Comparison of ENCODE assay signal across 8 cellular contexts in genomic region chr2:127749537-127749936, GRCh38. TPM values are rescaled to one million over a fixed set of nuclear protein-coding genes. Genes with fewer than 3 reads are reported as not detected.
A peak's percentile ranks its signal among the peaks of the same experiment; 100 is the strongest.
DNase-seq lines count a peak whose midpoint lies in the region; ATAC-seq and TF ChIP-seq lines count a peak whose summit lies in the region.
"Not testable (repeated sequence)": the region's sequence is repeated elsewhere in the genome, so short reads cannot be mapped to it uniquely, and the experiment has no call there.

No MANE protein-coding gene starts in this region.

- 61 to 66% methylated on average over 5 of the region's 5 CpGs for WGBS in upper lobe of left lung, 2 donors

- not testable (repeated sequence) for H3K4me1 ChIP-seq in upper lobe of left lung

- H3K4me3 ChIP-seq in fibroblast of pulmonary artery (replicated peaks; ENCODE audit: low read depth, low read length); upper lobe of left lung: not testable (repeated sequence)

- H3K27ac ChIP-seq in upper lobe of left lung = peak overlapping the region in 1 of 4 donors; percentile 35

- TF ChIP-seq EP300 in upper lobe of left lung (IDR thresholded peaks at IDR 0.05) = not testable (repeated sequence)

- CTCF ChIA-PET in activated naive CD4-positive, alpha-beta T cell treated with anti-CD3 and anti-CD28 coated beads, Interleukin-2, amount 10 ng/mL, durations not matched to agents 7 days and 5 days (lab: Charles Lee) = interaction anchor here (1.1 to 1.5 kb wide), 2 partner anchors 11 to 61 kb away, joined by 3 read pairs; partner anchors contain the start of gene WDR33

- ATAC-seq in GM18498 (IDR thresholded peaks at IDR 0.05; ENCODE audit: unreplicated experiment) (peak; percentile 99), GM19438 (IDR thresholded peaks at IDR 0.05; ENCODE audit: low read depth, unreplicated experiment) (peak; percentile 93), HG02642 (IDR thresholded peaks at IDR 0.05; ENCODE audit: poor library complexity, unreplicated experiment) (peak; percentile 97), HG03342 (IDR thresholded peaks at IDR 0.05; ENCODE audit: unreplicated experiment) (peak; percentile 98), upper lobe of left lung (ENCODE audit: low FRiP score in 2 of 2) (peak; percentile 57 to 63)

- DNase-seq in NOMO-1 (lab: John Stamatoyannopoulos, UW; ENCODE audit: unreplicated experiment in 2 of 2) (peak; percentile 31 to 82), fibroblast of pulmonary artery (ENCODE audit: low read depth) (peak; percentile 65), upper lobe of left lung (peak in 1 of 2 donors; percentile 23)
- not testable (repeated sequence) for DNase-seq in activated naive CD4-positive, alpha-beta T cell treated with anti-CD3 and anti-CD28 coated beads, Interleukin-2, amount 10 ng/mL, durations not matched to agents 7 days and 5 days

- H3K9me3 ChIP-seq in upper lobe of left lung = not testable (repeated sequence)

- H3K36me3 Mint-ChIP-seq in activated naive CD4-positive, alpha-beta T cell treated with anti-CD3 and anti-CD28 coated beads, Interleukin-2, amount 10 ng/mL, durations not matched to agents 7 days and 5 days = peaks cover 33% of the 10 kb centered on the region

- TF ChIP-seq POLR2A in upper lobe of left lung (IDR thresholded peaks at IDR 0.05) = not testable (repeated sequence)

- H3K9me3 Mint-ChIP-seq in activated naive CD4-positive, alpha-beta T cell treated with anti-CD3 and anti-CD28 coated beads, Interleukin-2, amount 10 ng/mL, durations not matched to agents 7 days and 5 days = not testable (repeated sequence)

- H3K27me3 Mint-ChIP-seq in activated naive CD4-positive, alpha-beta T cell treated with anti-CD3 and anti-CD28 coated beads, Interleukin-2, amount 10 ng/mL, durations not matched to agents 7 days and 5 days = not testable (repeated sequence)

- not testable (repeated sequence) for H3K27me3 ChIP-seq in upper lobe of left lung

- peak overlapping the region; percentile 28 for H3K27ac Mint-ChIP-seq in activated naive CD4-positive, alpha-beta T cell treated with anti-CD3 and anti-CD28 coated beads, Interleukin-2, amount 10 ng/mL, durations not matched to agents 7 days and 5 days

- H3K4me3 Mint-ChIP-seq in activated naive CD4-positive, alpha-beta T cell treated with anti-CD3 and anti-CD28 coated beads, Interleukin-2, amount 10 ng/mL, durations not matched to agents 7 days and 5 days = not testable (repeated sequence)

- not testable (repeated sequence) for H3K4me1 Mint-ChIP-seq in activated naive CD4-positive, alpha-beta T cell treated with anti-CD3 and anti-CD28 coated beads, Interleukin-2, amount 10 ng/mL, durations not matched to agents 7 days and 5 days

- TF ChIP-seq CTCF in fibroblast of pulmonary artery (IDR thresholded peaks at IDR 0.05; ENCODE audit: low read length, missing control alignments); upper lobe of left lung (IDR thresholded peaks at IDR 0.05): not testable (repeated sequence)

- peaks cover 3 to 32% (median 6%) of the 10 kb centered on the region in 4 donors for H3K36me3 ChIP-seq in upper lobe of left lung

RNA-seq across cellular contexts. Expression of gene SFT2D3, which starts 48.2 kb away (rescaled TPM):
- 10 to 100 TPM in 2 of 6 donors, 1 to 10 TPM in 4; 6.4 to 13.1 (median 9.1) TPM for total RNA-seq in upper lobe of left lung
